Comparison of ENCODE assay signal across 26 cellular contexts in the genomic region with DNA sequence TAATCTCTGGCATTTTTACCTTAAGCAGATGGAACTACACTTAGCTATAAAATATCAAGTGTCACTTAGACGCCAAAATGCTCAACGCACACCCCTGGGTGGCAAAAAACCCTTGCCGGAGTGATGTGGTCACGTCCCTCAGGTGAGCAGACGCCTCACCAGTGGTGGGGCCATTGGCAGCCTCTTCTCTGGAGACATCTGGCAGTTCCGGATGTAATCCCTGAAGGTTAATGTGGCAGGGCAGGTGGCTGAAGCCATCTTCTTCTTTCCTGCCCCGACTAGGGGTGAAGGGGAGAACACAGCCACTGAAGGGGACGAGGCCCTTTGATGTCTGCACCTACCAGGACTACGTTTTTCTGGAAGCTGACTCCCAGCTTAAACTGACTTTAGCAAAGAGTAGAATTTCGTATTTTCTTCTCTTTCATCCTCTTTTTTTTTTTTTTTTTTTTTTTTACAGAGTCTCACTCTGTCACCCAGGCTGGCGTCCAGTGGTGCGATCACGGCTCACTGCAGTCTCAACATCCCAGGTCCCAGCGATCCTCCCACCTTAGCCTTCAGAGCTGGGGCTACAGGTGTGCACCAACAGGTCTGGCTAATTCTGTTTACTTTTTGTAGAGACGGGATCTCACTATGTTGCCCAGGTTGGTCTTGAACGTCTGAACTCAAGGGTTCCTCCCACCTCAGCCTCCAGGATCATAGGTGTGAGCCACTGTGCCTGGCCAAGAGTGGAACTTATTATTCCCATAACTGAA.
A peak's percentile ranks its signal among the peaks of the same experiment; 100 is the strongest.
DNase-seq lines count a peak whose midpoint lies in the region; ATAC-seq, FAIRE-seq and TF ChIP-seq lines count a peak whose summit lies in the region.
"Had no signal": no experiment of that assay in that cellular context is flagged by ENCODE, and none has a peak within 500 bp of the region (broad histone marks: within the 10 kb centered on the region; RNA-seq: fewer than 3 reads in every experiment).

No MANE protein-coding gene starts in this region.

- WGBS in endodermal cell (ENCODE audit: insufficient coverage in 1 of 2, insufficient read length in 1 of 2), 2 experiments: 87 to 91% methylated on average over 13 to 16 of the region's 16 CpGs

- DNase-seq in activated effector memory CD4-positive, alpha-beta T cell treated with anti-CD3 and anti-CD28 coated beads, Interleukin-2, amount 50 U/mL, for 16 hours: peak; percentile 38
- DNase-seq in activated effector memory CD4-positive, alpha-beta T cell treated with Interleukin-2 at 50 U/mL for 16 hours: no peak
- DNase-seq in endodermal cell (peak; percentile 39), osteocyte (ENCODE audit: extremely low spot score, unreplicated experiment) (peak; percentile 75), H54 (ENCODE audit: insufficient read length, low spot score) (no peak)
- DNase-seq: 8988T; ACHN; AML-193; BE2C; CD4-positive, alpha-beta T cell; CD8-positive, alpha-beta memory T cell; DMS 273 treated with DMSO at 0.1 percent for 48 hours; DMS79; EL; GDM1; GM23248; HFFc6 had no signal

- TF ChIP-seq CTCF in endodermal cell (conservative IDR thresholded peaks at IDR 0.05) (no peak), osteocyte (IDR thresholded peaks at IDR 0.05) (no peak)

- ATAC-seq in HG03520 (IDR thresholded peaks at IDR 0.05; ENCODE audit: unreplicated experiment) (no peak), HG02678 (IDR thresholded peaks at IDR 0.05; ENCODE audit: unreplicated experiment) (no peak)
- ATAC-seq: A549, GM12878 had no signal

- H3K27ac Mint-ChIP-seq in endodermal cell (no peak overlapping the region), osteocyte (ENCODE audit: unreplicated experiment) (no peak overlapping the region)
- H3K27ac Mint-ChIP-seq: CD14-positive monocyte; CD4-positive, alpha-beta T cell; CD8-positive, alpha-beta memory T cell; HFFc6 had no signal

- no peak for FAIRE-seq in H54 (lab: Jason Lieb, UNC)
- FAIRE-seq: A549, D721Med, GM12878, GM19239 had no signal

- H3K9me3 ChIP-seq in endodermal cell (ENCODE audit: control insufficient read depth, low read length): no peaks in the 10 kb centered on the region
- H3K9me3 ChIP-seq: A549; BE2C; BLaER1 treated with 17β-estradiol and CSF1 and Interleukin-3, amounts not matched to agents 10 nM and 100 nM; HAP-1 had no signal

- H3K4me1 Mint-ChIP-seq in endodermal cell (peaks cover 40% of the 10 kb centered on the region), osteocyte (ENCODE audit: unreplicated experiment) (peaks cover 14% of the 10 kb centered on the region)
- H3K4me1 Mint-ChIP-seq: CD8-positive, alpha-beta memory T cell had no signal

- H3K36me3 Mint-ChIP-seq in endodermal cell (ENCODE audit: low read depth) (no peaks in the 10 kb centered on the region), osteocyte (ENCODE audit: unreplicated experiment) (no peaks in the 10 kb centered on the region)
- H3K36me3 Mint-ChIP-seq: CD14-positive monocyte; CD8-positive, alpha-beta memory T cell had no signal

- H3K4me3 ChIP-seq in endodermal cell (ENCODE audit: low read length): no peak overlapping the region
- H3K4me3 ChIP-seq: A549; BLaER1 treated with 17β-estradiol and CSF1 and Interleukin-3, amounts not matched to agents 10 nM and 100 nM; GM12878; GM23248; HAP-1 had no signal

- H3K4me1 ChIP-seq in endodermal cell (ENCODE audit: control insufficient read depth, insufficient read depth, low read length): peaks cover 12% of the 10 kb centered on the region
- H3K4me1 ChIP-seq: A549, BE2C had no signal

- H3K9ac ChIP-seq in endodermal cell (ENCODE audit: extremely low read depth, low read length, poor library complexity, severe bottlenecking): no peak overlapping the region
- H3K9ac ChIP-seq: BLaER1 treated with 17β-estradiol and CSF1 and Interleukin-3, amounts not matched to agents 10 nM and 100 nM; GM23248 had no signal

- H3K9me3 Mint-ChIP-seq in endodermal cell (no peaks in the 10 kb centered on the region), osteocyte (ENCODE audit: unreplicated experiment) (no peaks in the 10 kb centered on the region)
- H3K9me3 Mint-ChIP-seq: CD4-positive, alpha-beta T cell had no signal

- H3K4me3 Mint-ChIP-seq in endodermal cell (no peak overlapping the region), osteocyte (ENCODE audit: unreplicated experiment) (no peak overlapping the region)
- H3K4me3 Mint-ChIP-seq: CD14-positive monocyte; CD4-positive, alpha-beta T cell; CD8-positive, alpha-beta memory T cell; HFFc6 had no signal

- H3K27me3 Mint-ChIP-seq in endodermal cell (ENCODE audit: insufficient read depth): no peaks in the 10 kb centered on the region
- H3K27me3 Mint-ChIP-seq in osteocyte (ENCODE audit: unreplicated experiment): peaks cover 48% of the 10 kb centered on the region

- H3K27ac ChIP-seq in endodermal cell (ENCODE audit: low read depth, low read length): no peak overlapping the region
- H3K27ac ChIP-seq: A549; BLaER1 treated with 17β-estradiol and CSF1 and Interleukin-3, amounts not matched to agents 10 nM and 100 nM; GM23248 had no signal

- TF ChIP-seq POLR2A in H54 (IDR thresholded peaks at IDR 0.05; ENCODE audit: low read depth, low read length): no peak

- no peaks in the 10 kb centered on the region for H3K36me3 ChIP-seq in endodermal cell (ENCODE audit: control insufficient read depth, insufficient read depth, low read length)
- H3K36me3 ChIP-seq: BE2C; BLaER1 treated with 17β-estradiol and CSF1 and Interleukin-3, amounts not matched to agents 10 nM and 100 nM; HAP-1 had no signal

- no peaks in the 10 kb centered on the region for H3K27me3 ChIP-seq in endodermal cell (ENCODE audit: control insufficient read depth, insufficient read depth, low read length, poor library complexity, severe bottlenecking)
- H3K27me3 ChIP-seq: BE2C; BLaER1 treated with 17β-estradiol and CSF1 and Interleukin-3, amounts not matched to agents 10 nM and 100 nM had no signal

Comparison
In these comparisons a context has a peak if more than half of its experiments do, and no peak if none do; other contexts are left out.
1. DNase-seq: peak in activated effector memory CD4-positive, alpha-beta T cell treated with anti-CD3 and anti-CD28 coated beads, Interleukin-2, amount 50 U/mL, for 16 hours (single experiment), endodermal cell (single experiment) and osteocyte (single experiment); none in activated effector memory CD4-positive, alpha-beta T cell treated with Interleukin-2 at 50 U/mL for 16 hours (single experiment) and H54 (single experiment).